1 cellular context compared by ENCODE assay signal in genomic region chr1:215601276-215601675, GRCh38.
TF ChIP-seq lines count a peak whose summit lies in the region.

No MANE protein-coding gene starts in this region.

TF ChIP-seq in HepG2, 621 proteins besides CTCF, POLR2A, EP300 and RAD21 (continued from another document):
- TF ChIP-seq TRAFD1 (CRISPR knock-in tag; IDR thresholded peaks at IDR 0.05; ENCODE audit: borderline replicate concordance) = no peak
